11 cellular contexts compared by ENCODE assay signal in the genomic region with DNA sequence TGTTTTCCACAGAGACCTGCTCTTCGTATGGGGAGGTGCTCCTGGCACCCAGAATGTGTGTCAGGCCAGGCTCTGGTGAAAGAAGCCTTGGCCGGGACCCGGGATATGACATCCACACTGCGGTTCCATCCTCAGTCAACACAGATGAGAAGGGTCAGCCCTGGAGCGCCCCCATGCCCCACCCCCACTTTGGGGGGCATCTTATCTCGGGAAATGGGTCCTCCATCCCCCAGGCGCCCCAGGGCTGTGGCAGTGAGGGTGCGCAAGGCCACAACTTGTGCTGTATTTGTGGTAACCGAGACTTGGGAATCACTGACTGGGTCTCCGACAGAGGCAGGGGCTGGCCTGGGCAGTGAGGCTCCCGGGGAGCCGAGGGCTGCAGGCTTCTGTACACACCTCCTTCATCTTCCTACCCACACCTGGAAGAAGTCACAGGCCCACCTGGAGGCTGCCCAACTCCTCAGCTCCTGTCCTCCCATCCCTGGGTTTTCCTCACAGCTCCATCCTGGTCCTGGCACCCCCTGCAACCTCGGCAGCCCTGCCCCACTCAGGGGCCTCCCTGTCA. TPM values are rescaled to one million over a fixed set of nuclear protein-coding genes. Genes with fewer than 3 reads are reported as not detected.
"Had no signal": no experiment of that assay in that cellular context is flagged by ENCODE, and none has a peak within 500 bp of the region (broad histone marks: within the 10 kb centered on the region; RNA-seq: fewer than 3 reads in every experiment).

No MANE protein-coding gene starts in this region.

- DNase-seq: GM23248, GOT3, H7, HFFc6, IMR-90 had no signal

- H3K4me1 ChIP-seq: HAP-1 had no signal

- H3K36me3 ChIP-seq: HAP-1 had no signal

- H3K4me3 Mint-ChIP-seq: HFFc6 had no signal

- H3K27ac ChIP-seq: GM23248, HL-60 had no signal

- H3K9me3 Mint-ChIP-seq: HFFc6 had no signal

- H3K27ac Mint-ChIP-seq: HFFc6 had no signal

- H2AFZ ChIP-seq: GM23248 had no signal

- H3K9me3 ChIP-seq: HAP-1 had no signal

- H3K4me3 ChIP-seq: GM23248, HAP-1, K562 had no signal

- ATAC-seq: HCT116, K562 had no signal

- H3K9ac ChIP-seq: GM23248 had no signal

RNA-seq across cellular contexts. Expression of a gene that starts 8.0 kb away (rescaled TPM):
- total RNA-seq: GM23248, H4, H7, HFFc6, HT1080, IMR-90 had no signal
- polyA plus RNA-seq: GM23248, IMR-90 had no signal
